ENCODE assay signal across 33 cellular contexts in genomic region chr3:29627136-29628117, GRCh38.
"Had no signal": no experiment of that assay in that cellular context is flagged by ENCODE, and none has a peak within 500 bp of the region (broad histone marks: within the 10 kb centered on the region; RNA-seq: fewer than 3 reads in every experiment).

No MANE protein-coding gene starts in this region.

- H3K27me3 Mint-ChIP-seq: activated CD4-positive, alpha-beta T cell treated with anti-CD3 and anti-CD28 coated beads, Interleukin-2, amount 10 ng/mL, durations not matched to agents 24 days and 14 days; effector memory CD8-positive, alpha-beta T cell; naive B cell; stimulated activated naive CD8-positive, alpha-beta T cell treated with anti-CD3 and anti-CD28 coated beads, Interleukin-15, amount 100 ng/mL, for 72 hours had no signal

- ATAC-seq: effector memory CD8-positive, alpha-beta T cell; heart right ventricle; left lung; lower lobe of right lung; sciatic nerve; stimulated activated effector memory CD8-positive, alpha-beta T cell treated with anti-CD3 and anti-CD28 coated beads, Interleukin-12 subunit alpha, Interleukin-12 subunit beta, amount 100 ng/mL, for 72 hours; stimulated activated naive CD8-positive, alpha-beta T cell treated with anti-CD3 and anti-CD28 coated beads, Interleukin-15, amount 100 ng/mL, for 72 hours; upper lobe of right lung had no signal

- H3K9me3 Mint-ChIP-seq: activated CD4-positive, alpha-beta memory T cell treated with anti-CD3 and anti-CD28 coated beads for 36 hours; activated CD4-positive, alpha-beta T cell treated with anti-CD3 and anti-CD28 coated beads, Interleukin-2, amount 10 ng/mL, durations not matched to agents 24 days and 14 days; activated naive CD4-positive, alpha-beta T cell treated with anti-CD3 and anti-CD28 coated beads for 36 hours; activated naive CD8-positive, alpha-beta T cell treated with anti-CD3 and anti-CD28 coated beads for 36 hours; activated T-helper 1 cell treated with anti-CD3 and anti-CD28 coated beads, Interleukin-12 subunit alpha, Interleukin-12 subunit beta, Interleukin-2, Interleukin-4 antibody, amounts not matched to agents 30 ng/mL and 10 ng/mL and 1 ng/mL, durations not matched to agents 14 hours and 24 hours and 36 hours; effector memory CD8-positive, alpha-beta T cell; naive B cell; stimulated activated naive CD8-positive, alpha-beta T cell treated with anti-CD3 and anti-CD28 coated beads, Interleukin-15, amount 100 ng/mL, for 72 hours; T-helper 1 cell treated with Interleukin-12 subunit alpha and Interleukin-12 subunit beta and Interleukin-4 antibody, amounts not matched to agents 30 μg/mL and 1 μg/mL, for 36 hours had no signal

- FAIRE-seq: astrocyte had no signal

- H3K9me3 ChIP-seq: heart right ventricle, left lung, lower lobe of right lung, ovary, prostate gland, tibial artery, upper lobe of right lung had no signal

- H3K4me3 ChIP-seq: coronary artery, heart right ventricle, left lung, lower lobe of right lung, ovary, prostate gland, skin epidermis, tibial artery, upper lobe of right lung had no signal

- H3K4me3 Mint-ChIP-seq: activated CD4-positive, alpha-beta memory T cell treated with anti-CD3 and anti-CD28 coated beads for 36 hours; activated CD4-positive, alpha-beta T cell treated with anti-CD3 and anti-CD28 coated beads, Interleukin-2, amount 10 ng/mL, durations not matched to agents 24 days and 14 days; activated naive CD4-positive, alpha-beta T cell treated with anti-CD3 and anti-CD28 coated beads for 36 hours; activated naive CD8-positive, alpha-beta T cell treated with anti-CD3 and anti-CD28 coated beads for 36 hours; activated T-helper 1 cell treated with anti-CD3 and anti-CD28 coated beads, Interleukin-12 subunit alpha, Interleukin-12 subunit beta, Interleukin-2, Interleukin-4 antibody, amounts not matched to agents 30 ng/mL and 10 ng/mL and 1 ng/mL, durations not matched to agents 14 hours and 24 hours and 36 hours; effector memory CD8-positive, alpha-beta T cell; naive B cell; stimulated activated effector memory CD8-positive, alpha-beta T cell treated with anti-CD3 and anti-CD28 coated beads, Interleukin-12 subunit alpha, Interleukin-12 subunit beta, amount 100 ng/mL, for 72 hours; stimulated activated naive CD8-positive, alpha-beta T cell treated with anti-CD3 and anti-CD28 coated beads, Interleukin-15, amount 100 ng/mL, for 72 hours; T-helper 1 cell treated with Interleukin-12 subunit alpha and Interleukin-12 subunit beta and Interleukin-4 antibody, amounts not matched to agents 30 μg/mL and 1 μg/mL, for 36 hours had no signal

- H3K27ac Mint-ChIP-seq: activated CD4-positive, alpha-beta memory T cell treated with anti-CD3 and anti-CD28 coated beads for 36 hours; activated CD4-positive, alpha-beta T cell treated with anti-CD3 and anti-CD28 coated beads, Interleukin-2, amount 10 ng/mL, durations not matched to agents 24 days and 14 days; activated naive CD4-positive, alpha-beta T cell treated with anti-CD3 and anti-CD28 coated beads for 36 hours; activated naive CD8-positive, alpha-beta T cell treated with anti-CD3 and anti-CD28 coated beads for 36 hours; activated T-helper 1 cell treated with anti-CD3 and anti-CD28 coated beads, Interleukin-12 subunit alpha, Interleukin-12 subunit beta, Interleukin-2, Interleukin-4 antibody, amounts not matched to agents 30 ng/mL and 10 ng/mL and 1 ng/mL, durations not matched to agents 14 hours and 24 hours and 36 hours; effector memory CD8-positive, alpha-beta T cell; naive B cell; stimulated activated effector memory CD8-positive, alpha-beta T cell treated with anti-CD3 and anti-CD28 coated beads, Interleukin-12 subunit alpha, Interleukin-12 subunit beta, amount 100 ng/mL, for 72 hours; stimulated activated naive CD8-positive, alpha-beta T cell treated with anti-CD3 and anti-CD28 coated beads, Interleukin-15, amount 100 ng/mL, for 72 hours; T-helper 1 cell treated with Interleukin-12 subunit alpha and Interleukin-12 subunit beta and Interleukin-4 antibody, amounts not matched to agents 30 μg/mL and 1 μg/mL, for 36 hours had no signal

- H3K4me1 Mint-ChIP-seq: activated CD4-positive, alpha-beta T cell treated with anti-CD3 and anti-CD28 coated beads, Interleukin-2, amount 10 ng/mL, durations not matched to agents 24 days and 14 days; activated naive CD8-positive, alpha-beta T cell treated with anti-CD3 and anti-CD28 coated beads for 36 hours; naive B cell; stimulated activated effector memory CD8-positive, alpha-beta T cell treated with anti-CD3 and anti-CD28 coated beads, Interleukin-12 subunit alpha, Interleukin-12 subunit beta, amount 100 ng/mL, for 72 hours; stimulated activated naive CD8-positive, alpha-beta T cell treated with anti-CD3 and anti-CD28 coated beads, Interleukin-15, amount 100 ng/mL, for 72 hours had no signal

- DNase-seq: activated CD4-positive, alpha-beta memory T cell treated with anti-CD3 and anti-CD28 coated beads for 36 hours; activated CD4-positive, alpha-beta T cell treated with anti-CD3 and anti-CD28 coated beads, Interleukin-2, amount 10 ng/mL, durations not matched to agents 24 days and 14 days; activated CD4-positive, CD25-positive, alpha-beta regulatory T cell treated with anti-CD3 and anti-CD28 coated beads, Interleukin-2, amount 50 U/mL, for 72 hours; activated CD8-positive, alpha-beta memory T cell treated with anti-CD3 and anti-CD28 coated beads, Interleukin-2, amount 50 U/mL, for 4 hours; activated effector memory CD4-positive, alpha-beta T cell treated with anti-CD3 and anti-CD28 coated beads, Interleukin-2, amount 50 U/mL, for 16 hours; activated naive CD4-positive, alpha-beta T cell treated with anti-CD3 and anti-CD28 coated beads for 36 hours; activated naive CD8-positive, alpha-beta T cell treated with anti-CD3 and anti-CD28 coated beads for 36 hours; activated T-cell treated with anti-CD3 and anti-CD28 coated beads, Interleukin-2, amount 50 U/mL, for 1 hour; brain microvascular endothelial cell; effector memory CD8-positive, alpha-beta T cell; foreskin melanocyte; heart right ventricle; kidney glomerular epithelial cell; left lung; lower lobe of right lung; naive B cell; ovary; retina; stimulated activated CD4-positive, alpha-beta T cell treated with anti-CD3 and anti-CD28 coated beads, Interleukin-4, amount 100 ng/mL, for 24 hours; stimulated activated naive CD8-positive, alpha-beta T cell treated with anti-CD3 and anti-CD28 coated beads, Interleukin-15, amount 100 ng/mL, for 72 hours; substantia nigra; T-helper 9 cell; tibial artery; upper lobe of right lung; WERI-Rb-1 had no signal

- H3K27ac ChIP-seq: brain microvascular endothelial cell, coronary artery, heart right ventricle, left lung, lower lobe of right lung, ovary, prostate gland, skin epidermis, tibial artery, upper lobe of right lung, WERI-Rb-1 had no signal

- H3K4me1 ChIP-seq: prostate gland, tibial artery had no signal

- H3K36me3 ChIP-seq: brain microvascular endothelial cell, heart right ventricle, left lung, lower lobe of right lung, ovary, prostate gland, tibial artery, upper lobe of right lung, WERI-Rb-1 had no signal

- H3K36me3 Mint-ChIP-seq: activated CD4-positive, alpha-beta memory T cell treated with anti-CD3 and anti-CD28 coated beads for 36 hours; activated naive CD8-positive, alpha-beta T cell treated with anti-CD3 and anti-CD28 coated beads for 36 hours; naive B cell; stimulated activated effector memory CD8-positive, alpha-beta T cell treated with anti-CD3 and anti-CD28 coated beads, Interleukin-12 subunit alpha, Interleukin-12 subunit beta, amount 100 ng/mL, for 72 hours had no signal
